Comparison of ENCODE assay signal across 15 cellular contexts in the genomic region with DNA sequence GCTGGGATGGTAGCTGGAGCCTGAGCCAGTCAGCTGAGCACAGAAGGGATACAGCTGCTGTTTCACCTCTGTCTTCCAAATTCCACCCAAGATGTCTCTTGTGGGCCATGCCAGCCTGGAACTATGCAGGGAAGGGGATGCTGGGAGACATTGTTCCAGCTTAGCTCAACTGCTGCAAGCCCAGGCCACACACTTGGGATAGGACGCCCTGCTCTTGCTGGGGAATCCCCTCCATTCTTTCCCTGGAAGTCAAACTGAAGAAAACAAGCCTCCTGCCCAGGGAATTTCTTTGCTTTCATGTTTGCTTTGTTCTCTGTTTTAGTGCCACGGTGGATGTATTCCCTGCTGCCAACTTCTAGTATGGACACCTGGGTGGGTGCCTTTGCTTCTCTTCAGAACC. TPM values are rescaled to one million over a fixed set of nuclear protein-coding genes. Genes with fewer than 3 reads are reported as not detected.
A peak's percentile ranks its signal among the peaks of the same experiment; 100 is the strongest.
DNase-seq lines count a peak whose midpoint lies in the region; ATAC-seq and TF ChIP-seq lines count a peak whose summit lies in the region.
"Had no signal": no experiment of that assay in that cellular context is flagged by ENCODE, and none has a peak within 500 bp of the region (broad histone marks: within the 10 kb centered on the region; RNA-seq: fewer than 3 reads in every experiment).

No MANE protein-coding gene starts in this region.

- H3K27ac ChIP-seq in foreskin keratinocyte (no peak overlapping the region), trophoblast cell (ENCODE audit: low read depth, low read length) (no peak overlapping the region)
- H3K27ac ChIP-seq: RWPE1, SJCRH30 had no signal

- H3K27me3 ChIP-seq in foreskin keratinocyte (peaks cover 35% of the 10 kb centered on the region), trophoblast cell (ENCODE audit: insufficient read depth, low read length) (no peaks in the 10 kb centered on the region)
- H3K27me3 ChIP-seq: SJCRH30 had no signal

- no peak overlapping the region for H3K4ac ChIP-seq in trophoblast cell (ENCODE audit: low read depth, low read length)

- H3K4me1 ChIP-seq in foreskin keratinocyte (no peaks in the 10 kb centered on the region), trophoblast cell (ENCODE audit: control insufficient read depth in 1 of 2, insufficient read depth in 2 of 2, low read length in 2 of 2) (peaks cover 13 to 30% of the 10 kb centered on the region in 2 experiments)
- H3K4me1 ChIP-seq: SJCRH30 had no signal

- TF ChIP-seq CTCF in choroid plexus epithelial cell (conservative IDR thresholded peaks at IDR 0.05; ENCODE audit: low read depth, low read length): no peak
- TF ChIP-seq CTCF in foreskin keratinocyte (conservative IDR thresholded peaks at IDR 0.05): no peak

- H2BK120ac ChIP-seq in trophoblast cell (ENCODE audit: insufficient read depth, low read length, poor library complexity): no peak overlapping the region

- peak; percentile 3 for DNase-seq in EH (ENCODE audit: low read depth)
- peak; percentile 13 for DNase-seq in choroid plexus epithelial cell (ENCODE audit: low read depth)
- DNase-seq in foreskin keratinocyte: peak; percentile 32 to 41
- no peak for DNase-seq in trophoblast cell
- no peak for DNase-seq in NCI-H128 (lab: John Stamatoyannopoulos, UW; ENCODE audit: unreplicated experiment)
- no peak for DNase-seq in activated CD4-positive, CD25-positive, alpha-beta regulatory T cell treated with anti-CD3 and anti-CD28 coated beads, Interleukin-2, amount 50 U/mL, for 72 hours
- DNase-seq: C1 segment of cervical spinal cord, DMS 273 treated with DMSO at 0.1 percent for 48 hours, GF-D8, HFFc6, NCI-H1417, NCI-H187 treated with DMSO at 0.1 percent for 48 hours, SJCRH30 had no signal

- no peak overlapping the region for H3K18ac ChIP-seq in trophoblast cell (ENCODE audit: low read length)

- H4K8ac ChIP-seq in trophoblast cell (ENCODE audit: low read depth, low read length): no peak overlapping the region

- ATAC-seq in foreskin keratinocyte (peak; percentile 59), GM18870 (IDR thresholded peaks at IDR 0.05; ENCODE audit: unreplicated experiment) (no peak)

- H4K12ac ChIP-seq in trophoblast cell (ENCODE audit: low read depth, low read length): no peak overlapping the region

- H2AK5ac ChIP-seq in trophoblast cell (ENCODE audit: low read length): no peak overlapping the region

- peaks cover 5% of the 10 kb centered on the region for H3K79me1 ChIP-seq in trophoblast cell (ENCODE audit: low read length)

- no peak overlapping the region for H3K4me3 ChIP-seq in choroid plexus epithelial cell (ENCODE audit: low read depth, low read length)
- H3K4me3 ChIP-seq in trophoblast cell (ENCODE audit: low read depth, low read length): no peak overlapping the region
- H3K4me3 ChIP-seq: SJCRH30 had no signal

- H3K9ac ChIP-seq in trophoblast cell (ENCODE audit: low read length): no peak overlapping the region

- H3K23ac ChIP-seq in trophoblast cell (ENCODE audit: low read length): no peak overlapping the region

- no peak overlapping the region for H4K91ac ChIP-seq in trophoblast cell (ENCODE audit: low read depth, low read length)

- H3K36me3 ChIP-seq in trophoblast cell (ENCODE audit: control insufficient read depth in 1 of 2, insufficient read depth in 2 of 2, low read length in 2 of 2): no peaks in the 10 kb centered on the region
- H3K36me3 ChIP-seq: SJCRH30 had no signal

- no peaks in the 10 kb centered on the region for H3K9me3 ChIP-seq in trophoblast cell (ENCODE audit: insufficient read depth, low read depth, low read length)
- H3K9me3 ChIP-seq: SJCRH30 had no signal

- no peaks in the 10 kb centered on the region for H3K79me2 ChIP-seq in trophoblast cell (ENCODE audit: control insufficient read depth, insufficient read depth, low read length, poor library complexity)

- no peak overlapping the region for H3K4me2 ChIP-seq in trophoblast cell (ENCODE audit: low read length)

- H2AFZ ChIP-seq in trophoblast cell (ENCODE audit: insufficient read depth, low read length, poor library complexity): no peak overlapping the region

- peak overlapping the region; percentile 6 for H2BK12ac ChIP-seq in trophoblast cell (ENCODE audit: low read length)

- no CpG with 5 or more reads among the region's 2 CpGs for WGBS in trophoblast cell (ENCODE audit: extremely low coverage, insufficient coverage, insufficient read length)

- H2BK5ac ChIP-seq in trophoblast cell (ENCODE audit: low read depth, low read length, poor library complexity): no peak overlapping the region

- H3K14ac ChIP-seq in trophoblast cell (ENCODE audit: low read length): no peak overlapping the region

RNA-seq across cellular contexts. Expression of gene CDK13, which starts 55.2 kb away (rescaled TPM):
- 33.5 and 36.0 TPM in 2 replicates for total RNA-seq in foreskin keratinocyte
- polyA plus RNA-seq in foreskin keratinocyte: 11.0 and 13.0 TPM in 2 replicates
- 29.9 and 30.1 TPM in 2 replicates for polyA plus RNA-seq in trophoblast cell (2013)

Comparison
In these comparisons a context has a peak if more than half of its experiments do, and no peak if none do; other contexts are left out.
1. DNase-seq: peak in EH (single experiment), choroid plexus epithelial cell (single experiment) and foreskin keratinocyte (2 of 2); none in trophoblast cell (0 of 2), NCI-H128 (single experiment) and activated CD4-positive, CD25-positive, alpha-beta regulatory T cell treated with anti-CD3 and anti-CD28 coated beads, Interleukin-2, amount 50 U/mL, for 72 hours (single experiment).